ENCODE assay signal across 20 cellular contexts in the genomic region with DNA sequence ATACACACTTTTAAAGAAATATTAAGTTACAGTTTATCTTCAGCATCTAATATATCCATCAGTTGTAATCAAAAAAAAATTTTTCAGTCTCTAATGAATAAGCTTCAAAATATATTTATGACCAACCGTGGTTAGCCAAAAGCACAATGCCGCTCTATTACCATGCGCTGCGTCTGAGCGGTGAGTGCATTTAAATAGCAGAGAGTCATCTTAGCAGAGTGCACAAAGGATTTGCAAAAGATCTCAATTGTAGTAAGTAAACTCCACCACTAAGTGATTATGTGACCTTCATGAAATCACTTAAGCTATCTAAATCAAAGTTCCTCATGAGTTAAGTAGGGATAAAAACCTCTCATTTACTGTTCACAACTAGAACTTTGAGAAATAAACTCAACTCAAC. TPM values are rescaled to one million over a fixed set of nuclear protein-coding genes. Genes with fewer than 3 reads are reported as not detected.
"Had no signal": no experiment of that assay in that cellular context is flagged by ENCODE, and none has a peak within 500 bp of the region (broad histone marks: within the 10 kb centered on the region; RNA-seq: fewer than 3 reads in every experiment).

No MANE protein-coding gene starts in this region.

- H3K36me3 ChIP-seq: brain microvascular endothelial cell, right lobe of liver, transverse colon had no signal

- H3K9me3 ChIP-seq: right lobe of liver, testis, transverse colon had no signal

- H3K4me1 ChIP-seq: right lobe of liver, testis, transverse colon had no signal

- H3K4me3 ChIP-seq: coronary artery, dorsolateral prefrontal cortex, right lobe of liver, testis, transverse colon had no signal

- DNase-seq: activated CD4-positive, alpha-beta T cell treated with anti-CD3 and anti-CD28 coated beads, Interleukin-2, amount 50 U/mL, for 4 hours; activated gamma-delta T cell; activated naive CD4-positive, alpha-beta T cell treated with anti-CD3 and anti-CD28 coated beads, Interleukin-2, amount 50 U/mL, for 16 hours; amniotic stem cell; brain microvascular endothelial cell; dorsolateral prefrontal cortex; effector memory CD4-positive, alpha-beta T cell; islet precursor cell; left ventricle myocardium superior; posterior cingulate gyrus; right lobe of liver; stimulated activated CD4-positive, alpha-beta T cell treated with anti-CD3 and anti-CD28 coated beads, Interleukin-2, amount 100 ng/mL, for 48 hours; stimulated activated naive CD4-positive, alpha-beta T cell treated with Interleukin-2 at 50 U/mL for 16 hours; T1000; testis; transverse colon had no signal

- H3K27me3 ChIP-seq: brain microvascular endothelial cell, dorsolateral prefrontal cortex, right lobe of liver, testis, transverse colon had no signal

- H3K27ac ChIP-seq: brain microvascular endothelial cell, coronary artery, dorsolateral prefrontal cortex, right lobe of liver, testis, transverse colon had no signal

- FAIRE-seq: astrocyte, frontal cortex had no signal

RNA-seq across cellular contexts. Expression of a gene that starts 4.9 kb away (rescaled TPM):
- total RNA-seq: epithelial cell of proximal tubule, transverse colon had no signal
